Comparison of ENCODE assay signal across 15 cellular contexts in the genomic region with DNA sequence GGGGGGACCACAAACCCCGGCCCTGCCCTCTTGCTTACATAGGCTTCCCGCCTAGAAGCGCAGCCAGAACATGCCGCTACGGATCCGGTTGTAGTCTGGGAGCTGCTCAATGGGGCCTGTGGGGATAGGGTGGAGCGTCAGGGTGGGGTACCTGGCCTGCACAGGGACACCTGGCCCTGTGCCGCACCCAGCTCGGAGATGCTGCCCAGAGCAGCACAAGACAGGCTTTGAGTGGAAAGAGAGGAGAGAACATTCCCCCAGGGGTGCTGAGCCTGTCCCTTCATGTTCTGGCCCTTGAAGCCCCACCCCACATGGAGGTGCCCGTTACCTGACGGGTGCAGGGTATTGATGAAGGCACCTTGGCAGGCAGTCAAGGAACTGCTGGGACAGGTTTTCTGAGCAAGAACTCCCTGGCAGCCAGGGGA. TPM values are rescaled to one million over a fixed set of nuclear protein-coding genes. Genes with fewer than 3 reads are reported as not detected.
DNase-seq lines count a peak whose midpoint lies in the region; ATAC-seq and TF ChIP-seq lines count a peak whose summit lies in the region.
"Had no signal": no experiment of that assay in that cellular context is flagged by ENCODE, and none has a peak within 500 bp of the region (broad histone marks: within the 10 kb centered on the region; RNA-seq: fewer than 3 reads in every experiment).

No MANE protein-coding gene starts in this region.

- H3K9me3 ChIP-seq in heart right ventricle (no peaks in the 10 kb centered on the region), sigmoid colon (no peaks in the 10 kb centered on the region)

- 61 to 69% methylated on average over 11 of the region's 11 CpGs for WGBS in heart right ventricle, 2 donors
- WGBS in sigmoid colon, 2 donors = 44 to 76% methylated on average over 11 of the region's 11 CpGs

- in situ Hi-C loops in KBM-7 (cut with MboI; ENCODE audit: low pct_unique_long_range_greater_than_20kb, low sequenced_read_pairs) = no loop called here

- no peak for TF ChIP-seq POLR2A in sigmoid colon (IDR thresholded peaks at IDR 0.05)

- H3K27ac ChIP-seq in RWPE1 (peak overlapping the region; percentile 100), heart right ventricle (peak overlapping the region; percentile 77 to 93 (median 86)), sigmoid colon (peak overlapping the region; percentile 56 to 89 (median 80))

- ATAC-seq in heart right ventricle = peak in 2 of 8 donors; percentile 1
- no peak for ATAC-seq in GM18870 (IDR thresholded peaks at IDR 0.05; ENCODE audit: unreplicated experiment)
- no peak for ATAC-seq in omental fat pad (ENCODE audit: low FRiP score)
- ATAC-seq: activated naive CD4-positive, alpha-beta T cell treated with anti-CD3 and anti-CD28 coated beads, Interleukin-2, amount 50 U/mL, for 72 hours; GM23338; K562 had no signal

- H3K4me3 ChIP-seq in AG04449 (ENCODE audit: low read depth, low read length) = peak overlapping the region; percentile 23
- no peak overlapping the region for H3K4me3 ChIP-seq in heart right ventricle
- no peak overlapping the region for H3K4me3 ChIP-seq in sigmoid colon
- H3K4me3 ChIP-seq: GM23338, K562 had no signal

- no peak for TF ChIP-seq CTCF in AG04449 (IDR thresholded peaks at IDR 0.05; ENCODE audit: insufficient read depth, low read length, missing control alignments)
- TF ChIP-seq CTCF in RWPE1 (conservative IDR thresholded peaks at IDR 0.05; ENCODE audit: low read depth) = no peak
- no peak for TF ChIP-seq CTCF in heart right ventricle (IDR thresholded peaks at IDR 0.05)
- TF ChIP-seq CTCF in sigmoid colon (IDR thresholded peaks at IDR 0.05) = no peak
- TF ChIP-seq CTCF in omental fat pad (IDR thresholded peaks at IDR 0.05) = no peak

- peaks cover 15 to 67% (median 42%) of the 10 kb centered on the region in 9 donors for H3K36me3 ChIP-seq in heart right ventricle
- H3K36me3 ChIP-seq in sigmoid colon = peaks cover 39 to 56% (median 49%) of the 10 kb centered on the region in 4 donors

- peaks cover 38 to 96% (median 73%) of the 10 kb centered on the region in 9 donors for H3K4me1 ChIP-seq in heart right ventricle
- H3K4me1 ChIP-seq in sigmoid colon = peaks cover 0 to 48% (median 39%) of the 10 kb centered on the region in 4 donors

- POLR2A ChIA-PET in AG04449 (lab: Yijun Ruan, JAX) = interaction anchor here (1.2 to 1.7 kb wide), 3 partner anchors 9 to 36 kb away, joined by 3 to 7 read pairs (median 4); a partner anchor contains a TSS
- POLR2A ChIA-PET in RWPE1 (lab: Yijun Ruan, JAX; ENCODE audit: low non-redundant PET) = interaction anchor here (0.6 to 0.7 kb wide), 3 partner anchors 11 to 87 kb away, joined by 3 to 4 read pairs (median 3); a partner anchor contains a TSS

- H3K27me3 ChIP-seq in heart right ventricle = peaks cover 0 to 20% (median 0%) of the 10 kb centered on the region in 7 donors
- H3K27me3 ChIP-seq in sigmoid colon = peaks cover 0 to 9% (median 5%) of the 10 kb centered on the region in 3 donors

- intact Hi-C loops in heart right ventricle (cut with DNase I) = loop anchor here in 1 of 10 donors (5.0 kb wide), 1 partner anchor 132 kb away; a partner anchor contains a TSS
- intact Hi-C loops in sigmoid colon (cut with DNase I) = no loop called here

- CTCF ChIA-PET in AG04449 (lab: Yijun Ruan, JAX) = interaction anchor here (0.6 to 3.1 kb wide), 5 partner anchors 9 to 141 kb away, joined by 3 to 25 read pairs (median 4); a partner anchor contains a TSS
- CTCF ChIA-PET in RWPE1 (lab: Yijun Ruan, JAX) = interaction anchor here (1.4 kb wide), 1 partner anchor 10 kb away, joined by 3 read pairs; a partner anchor contains a TSS

- no peak for TF ChIP-seq EP300 in sigmoid colon (IDR thresholded peaks at IDR 0.05)

- DNase-seq in AG04449 (ENCODE audit: low read depth, low spot score) (no peak), RWPE1 (ENCODE audit: low spot score) (peak; percentile 91), heart right ventricle (peak in 1 of 2 donors; percentile 2), sigmoid colon (no peak), omental fat pad (ENCODE audit: low spot score) (no peak), DMS 273 treated with DMSO at 0.1 percent for 48 hours (lab: John Stamatoyannopoulos, UW) (no peak), KBM-7 (no peak)
- DNase-seq: activated CD4-positive, alpha-beta T cell treated with anti-CD3 and anti-CD28 coated beads, Interleukin-2, amount 50 U/mL, for 48 hours; effector memory CD4-positive, alpha-beta T cell; nucleus accumbens had no signal

RNA-seq across cellular contexts. Expression of a gene that starts 4.0 kb away (rescaled TPM):
- 10 to 100 TPM in 8 of 10 donors, 1 to 10 TPM in 2; 6.1 to 24.0 (median 12.6) TPM for total RNA-seq in heart right ventricle
- 10 to 100 TPM in 1 of 2 donors, 1 to 10 TPM in 1; 7.7 to 63.5 TPM for polyA plus RNA-seq in heart right ventricle
- total RNA-seq in sigmoid colon = 1 to 10 TPM; 1.5 to 9.4 (median 2.6) TPM
- 10 to 100 TPM in 1 of 3 donors, 1 to 10 TPM in 2; 1.4 to 15.4 (median 3.0) TPM for polyA plus RNA-seq in sigmoid colon
- 1 to 10 TPM in 3 of 4 donors, under 1 TPM in 1; 0.31 to 2.2 (median 1.9) TPM for total RNA-seq in omental fat pad

RNA-seq across cellular contexts. Expression of a gene that starts 10.4 kb away (rescaled TPM):
- total RNA-seq in heart right ventricle = 1,000 to 10,000 TPM in 9 of 10 donors, 100 to 1,000 TPM in 1; 723 to 1,173 (median 1,035) TPM
- 1,000 to 10,000 TPM in 1 of 2 donors, 100 to 1,000 TPM in 1; 859 to 1,330 TPM for polyA plus RNA-seq in heart right ventricle
- total RNA-seq in sigmoid colon = 100 to 1,000 TPM; 199 to 241 (median 223) TPM
- 100 to 1,000 TPM; 451 to 828 (median 586) TPM for polyA plus RNA-seq in sigmoid colon
- total RNA-seq in omental fat pad = 100 to 1,000 TPM; 207 to 282 (median 254) TPM

RNA-seq across cellular contexts. Expression of a gene that starts 22.5 kb away (rescaled TPM):
- total RNA-seq in heart right ventricle = not detected
- polyA plus RNA-seq in heart right ventricle = not detected
- not detected for total RNA-seq in sigmoid colon
- 1 to 10 TPM in 1 of 3 donors, not detected in 2; 1.2 TPM for polyA plus RNA-seq in sigmoid colon
- not detected for total RNA-seq in omental fat pad
- total RNA-seq: GM23338, K562, SK-MEL-5 had no signal
- polyA plus RNA-seq: GM23338, K562 had no signal

RNA-seq across cellular contexts. Expression of a gene that starts 35.5 kb away (rescaled TPM):
- total RNA-seq in heart right ventricle (under 1 TPM in 4 of 10 donors, not detected in 6; 0.19 to 0.77 (median 0.28) TPM), sigmoid colon (not detected), omental fat pad (under 1 TPM in 1 of 4 donors, not detected in 3; 0.28 TPM)
- polyA plus RNA-seq in heart right ventricle (under 1 TPM; 0.06 to 0.22 TPM), sigmoid colon (under 1 TPM in 1 of 3 donors, not detected in 2; 0.10 TPM)
- polyA plus RNA-seq: GM23338 had no signal

RNA-seq across cellular contexts. Expression of a gene that starts 36.2 kb away (rescaled TPM):
- total RNA-seq in heart right ventricle = 10 to 100 TPM in 6 of 10 donors, 1 to 10 TPM in 4; 5.2 to 17.7 (median 10.2) TPM
- 10 to 100 TPM; 11.3 to 25.4 TPM for polyA plus RNA-seq in heart right ventricle
- 10 to 100 TPM in 3 of 4 donors, 1 to 10 TPM in 1; 6.4 to 33.0 (median 17.0) TPM for total RNA-seq in sigmoid colon
- 10 to 100 TPM in 1 of 3 donors, 1 to 10 TPM in 2; 9.0 to 70.8 (median 9.7) TPM for polyA plus RNA-seq in sigmoid colon
- total RNA-seq in omental fat pad = 10 to 100 TPM in 3 of 4 donors, 1 to 10 TPM in 1; 9.9 to 17.8 (median 14.6) TPM
